In the genomic region with DNA sequence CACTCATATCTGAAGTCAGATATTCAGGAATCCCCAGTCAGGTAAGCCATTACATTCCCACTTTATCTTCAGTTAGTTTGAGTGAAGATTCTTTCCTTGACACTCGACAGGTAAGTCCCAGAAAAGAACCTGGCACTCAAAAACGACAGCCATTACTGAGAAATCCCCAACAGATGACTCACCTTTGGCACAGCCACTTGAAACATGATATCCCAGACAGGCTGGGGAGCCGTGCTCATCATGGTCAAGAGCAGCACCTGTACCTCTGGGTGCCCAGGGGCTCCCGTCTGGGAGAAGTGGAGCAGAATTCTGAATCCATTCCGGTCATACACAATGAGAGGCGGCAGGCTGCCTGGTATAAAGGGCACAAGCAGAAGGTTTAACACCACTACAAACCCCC, we compare ENCODE assay signal across 12 cellular contexts. TPM values are rescaled to one million over a fixed set of nuclear protein-coding genes. Genes with fewer than 3 reads are reported as not detected.
A peak's percentile ranks its signal among the peaks of the same experiment; 100 is the strongest.
DNase-seq lines count a peak whose midpoint lies in the region; ATAC-seq, FAIRE-seq and TF ChIP-seq lines count a peak whose summit lies in the region.
"Had no signal": no experiment of that assay in that cellular context is flagged by ENCODE, and none has a peak within 500 bp of the region (broad histone marks: within the 10 kb centered on the region; RNA-seq: fewer than 3 reads in every experiment).

No MANE protein-coding gene starts in this region.

- H3K4me1 ChIP-seq in RWPE2 (ENCODE audit: insufficient read depth, poor library complexity, severe bottlenecking) (peaks cover 24% of the 10 kb centered on the region), trophoblast cell (ENCODE audit: control insufficient read depth in 1 of 2, insufficient read depth in 2 of 2, low read length in 2 of 2) (peaks cover 6 to 8% of the 10 kb centered on the region in 2 experiments), A673 (ENCODE audit: insufficient read depth, low read length, poor library complexity, severe bottlenecking) (no peaks in the 10 kb centered on the region)
- H3K4me1 ChIP-seq: HAP-1 had no signal

- H3K9me3 ChIP-seq in RWPE2 (ENCODE audit: severe bottlenecking) (no peaks in the 10 kb centered on the region), trophoblast cell (ENCODE audit: insufficient read depth, low read depth, low read length) (peaks cover 3% of the 10 kb centered on the region), A673 (ENCODE audit: low read depth, low read length, poor library complexity, severe bottlenecking) (no peaks in the 10 kb centered on the region)
- H3K9me3 ChIP-seq: HAP-1 had no signal

- H3K27me3 ChIP-seq in RWPE2 (ENCODE audit: insufficient read depth, poor library complexity, severe bottlenecking) = no peaks in the 10 kb centered on the region
- H3K27me3 ChIP-seq in trophoblast cell (ENCODE audit: insufficient read depth, low read length) = no peaks in the 10 kb centered on the region
- H3K27me3 ChIP-seq in A673 (replicated peaks; ENCODE audit: insufficient read depth, low read depth, low read length, poor library complexity) = no peaks in the 10 kb centered on the region

- ATAC-seq in RWPE2 (ENCODE audit: low read depth) (peak; percentile 84), HG03571 (IDR thresholded peaks at IDR 0.05; ENCODE audit: unreplicated experiment) (no peak)

- DNase-seq in COLO668 (lab: John Stamatoyannopoulos, UW; ENCODE audit: unreplicated experiment) = peak; percentile 84
- DNase-seq in HK-2 (ENCODE audit: unreplicated experiment) = peak; percentile 44
- DNase-seq in RWPE2 (ENCODE audit: low spot score) = no peak
- DNase-seq in trophoblast cell = no peak
- no peak for DNase-seq in A673 (ENCODE audit: low spot score)
- DNase-seq in amniotic stem cell (lab: John Stamatoyannopoulos, UW) = no peak
- DNase-seq: DND-41, NCI-H187, occipital lobe had no signal

- H4K91ac ChIP-seq in trophoblast cell (ENCODE audit: low read depth, low read length) = no peak overlapping the region

- H3K23ac ChIP-seq in trophoblast cell (ENCODE audit: low read length) = no peak overlapping the region

- H3K4me3 ChIP-seq in RWPE2 (ENCODE audit: severe bottlenecking) = no peak overlapping the region
- no peak overlapping the region for H3K4me3 ChIP-seq in trophoblast cell (ENCODE audit: low read depth, low read length)
- H3K4me3 ChIP-seq in A673 (ENCODE audit: low read depth, low read length, poor library complexity, severe bottlenecking) = no peak overlapping the region
- H3K4me3 ChIP-seq: HAP-1 had no signal

- no peak overlapping the region for H2AK5ac ChIP-seq in trophoblast cell (ENCODE audit: low read length)

- no peak overlapping the region for H2BK12ac ChIP-seq in trophoblast cell (ENCODE audit: low read length)

- no peak overlapping the region for H3K18ac ChIP-seq in trophoblast cell (ENCODE audit: low read length)

- H2AFZ ChIP-seq in trophoblast cell (ENCODE audit: insufficient read depth, low read length, poor library complexity) = no peak overlapping the region

- peaks cover 59% of the 10 kb centered on the region for H3K36me3 ChIP-seq in RWPE2 (ENCODE audit: low read depth)
- H3K36me3 ChIP-seq in trophoblast cell (ENCODE audit: control insufficient read depth in 1 of 2, insufficient read depth in 2 of 2, low read length in 2 of 2) = peaks cover 22 to 41% of the 10 kb centered on the region in 2 experiments
- H3K36me3 ChIP-seq in A673 (ENCODE audit: insufficient read depth, low read length, poor library complexity, severe bottlenecking) = peaks cover 81% of the 10 kb centered on the region

- WGBS in trophoblast cell (ENCODE audit: extremely low coverage, insufficient coverage, insufficient read length) = no CpG with 5 or more reads among the region's 6 CpGs

- no peak overlapping the region for H4K12ac ChIP-seq in trophoblast cell (ENCODE audit: low read depth, low read length)

- no peak for TF ChIP-seq CTCF in RWPE2 (IDR thresholded peaks at IDR 0.05; ENCODE audit: poor library complexity, severe bottlenecking)
- no peak for TF ChIP-seq CTCF in A673 (conservative IDR thresholded peaks at IDR 0.05; ENCODE audit: low read depth, low read length)

- intact Hi-C loops in A673 (cut with micrococcal nuclease; ENCODE audit: unreplicated experiment) = no loop called here

- H4K8ac ChIP-seq in trophoblast cell (ENCODE audit: low read depth, low read length) = no peak overlapping the region

- H3K27ac ChIP-seq in RWPE2 (ENCODE audit: poor library complexity, severe bottlenecking) = peak overlapping the region; percentile 11
- no peak overlapping the region for H3K27ac ChIP-seq in trophoblast cell (ENCODE audit: low read depth, low read length)
- no peak overlapping the region for H3K27ac ChIP-seq in A673 (ENCODE audit: low read depth, low read length, poor library complexity, severe bottlenecking)

- no peaks in the 10 kb centered on the region for H3K79me2 ChIP-seq in trophoblast cell (ENCODE audit: control insufficient read depth, insufficient read depth, low read length, poor library complexity)

- peak; percentile 92 for FAIRE-seq in islet of Langerhans (lab: Jason Lieb, UNC)

- H3K4ac ChIP-seq in trophoblast cell (ENCODE audit: low read depth, low read length) = no peak overlapping the region

- no peak overlapping the region for H2BK120ac ChIP-seq in trophoblast cell (ENCODE audit: insufficient read depth, low read length, poor library complexity)

- POLR2A ChIA-PET in A673 (lab: Charles Lee; ENCODE audit: low non-redundant PET) = no interaction called here

- H3K14ac ChIP-seq in trophoblast cell (ENCODE audit: low read length) = no peak overlapping the region

- H2BK5ac ChIP-seq in trophoblast cell (ENCODE audit: low read depth, low read length, poor library complexity) = no peak overlapping the region

- no peak overlapping the region for H3K4me2 ChIP-seq in trophoblast cell (ENCODE audit: low read length)

- no peak overlapping the region for H3K9ac ChIP-seq in trophoblast cell (ENCODE audit: low read length)

- BruUV-seq in A673 (replicated peaks; lab: Mats Ljungman, UMichigan) = no TSS peak

- no peaks in the 10 kb centered on the region for H3K79me1 ChIP-seq in trophoblast cell (ENCODE audit: low read length)

- CTCF ChIA-PET in A673 (lab: Charles Lee) = no interaction called here

RNA-seq across cellular contexts. Expression of a gene that starts 16.8 kb away (rescaled TPM):
- polyA plus RNA-seq in trophoblast cell (2013) = 9.1 and 9.6 TPM in 2 replicates
- 33.8 and 40.4 TPM in 2 replicates for total RNA-seq in A673 (2021)

RNA-seq across cellular contexts. Expression of a gene that starts 40.5 kb away (rescaled TPM):
- 29.3 and 31.7 TPM in 2 replicates for polyA plus RNA-seq in trophoblast cell (2013)
- total RNA-seq in A673 (2021) = 126 and 142 TPM in 2 replicates

Comparison
In these comparisons a context has a peak if more than half of its experiments do, and no peak if none do; other contexts are left out.
1. DNase-seq: peak in COLO668 (single experiment) and HK-2 (single experiment); none in RWPE2 (single experiment), trophoblast cell (0 of 2), A673 (single experiment) and amniotic stem cell (single experiment).